14 cellular contexts compared by ENCODE assay signal in genomic region chr15:58260186-58260910, GRCh38.
DNase-seq lines count a peak whose midpoint lies in the region; ATAC-seq, FAIRE-seq and TF ChIP-seq lines count a peak whose summit lies in the region.
"Had no signal": no experiment of that assay in that cellular context is flagged by ENCODE, and none has a peak within 500 bp of the region (broad histone marks: within the 10 kb centered on the region; RNA-seq: fewer than 3 reads in every experiment).

No MANE protein-coding gene starts in this region.

- 32% methylated on average over 7 of the region's 7 CpGs for WGBS in HepG2 (ENCODE audit: low lambda C conversion rate)

- no peaks in the 10 kb centered on the region for H3F3A ChIP-seq in PC-3 (ENCODE audit: low read length, unreplicated experiment)

- peak; percentile 30 for DNase-seq in DMS79 treated with DMSO at 0.1 percent for 48 hours (lab: John Stamatoyannopoulos, UW)
- peak; percentile 57 for DNase-seq in NCI-H1092 treated with DMSO at 0.1 percent for 48 hours (lab: John Stamatoyannopoulos, UW)
- peak in 1 of 2 donors; percentile 24 for DNase-seq in breast epithelium (ENCODE audit: low spot score in 2 of 2)
- no peak for DNase-seq in HepG2 (ENCODE audit: low spot score)
- no peak for DNase-seq in T-helper 1 cell
- no peak for DNase-seq in PC-3
- DNase-seq in COLO829 (ENCODE audit: low spot score), result no peak
- no peak for DNase-seq in cerebellar nuclear complex (lab: John Stamatoyannopoulos, UW)
- DNase-seq: activated CD8-positive, alpha-beta memory T cell treated with anti-CD3 and anti-CD28 coated beads for 24 hours; KBM-7; T-helper 9 cell had no signal

- H3K27ac ChIP-seq in breast epithelium (peak overlapping the region; percentile 86 to 89), HepG2 (ENCODE audit: extremely low read length, insufficient read depth, low read length) (no peak overlapping the region), PC-3 (ENCODE audit: low read length) (no peak overlapping the region)

- FAIRE-seq in HepG2 (lab: Jason Lieb, UNC), result no peak
- FAIRE-seq: endothelial cell of umbilical vein, RCC 7860 had no signal

- no peaks in the 10 kb centered on the region for H3K27me3 ChIP-seq in breast epithelium
- no peaks in the 10 kb centered on the region; a peak in 1 of 5 replicates for H3K27me3 ChIP-seq in HepG2 (ENCODE audit: control insufficient read depth in 1 of 2, insufficient read depth in 2 of 2, low read length in 2 of 2)
- H3K27me3 ChIP-seq in PC-3 (ENCODE audit: low read length), result no peaks in the 10 kb centered on the region
- H3K27me3 ChIP-seq: BE2C had no signal

- POLR2A ChIA-PET in HepG2 (lab: Yijun Ruan, JAX) (no interaction called here), PC-3 (lab: Charles Lee; ENCODE audit: unreplicated experiment) (no interaction called here)

- BruUV-seq in HepG2 (replicated peaks; lab: Mats Ljungman, UMichigan) (no TSS peak), PC-3 (replicated peaks; lab: Mats Ljungman, UMichigan) (no TSS peak)

- TF ChIP-seq CTCF in breast epithelium (IDR thresholded peaks at IDR 0.05) (no peak), HepG2 (CRISPR knock-in tag; IDR thresholded peaks at IDR 0.05) (no peak), PC-3 (conservative IDR thresholded peaks at IDR 0.05; ENCODE audit: low read depth, low read length) (no peak)

- H3K9me2 ChIP-seq in PC-3 (replicated peaks; ENCODE audit: low read length), result no peaks in the 10 kb centered on the region

- no peak for TF ChIP-seq RAD21 in HepG2 (CRISPR knock-in tag; IDR thresholded peaks at IDR 0.05)

- H3K4me1 ChIP-seq in breast epithelium, result no peaks in the 10 kb centered on the region
- no peaks in the 10 kb centered on the region for H3K4me1 ChIP-seq in HepG2 (ENCODE audit: insufficient read depth, low read length)
- no peaks in the 10 kb centered on the region for H3K4me1 ChIP-seq in PC-3 (ENCODE audit: insufficient read depth, low read length)

- H4K20me1 ChIP-seq in HepG2 (ENCODE audit: insufficient read depth, low read length) (no peaks in the 10 kb centered on the region), PC-3 (ENCODE audit: low read length) (no peaks in the 10 kb centered on the region)

- H3K36me3 ChIP-seq in breast epithelium (no peaks in the 10 kb centered on the region), HepG2 (replicated peaks in 1 of 2; ENCODE audit: control insufficient read depth in 1 of 2, insufficient read depth in 2 of 2, low read length in 2 of 2) (no peaks in the 10 kb centered on the region), PC-3 (ENCODE audit: low read depth, low read length) (no peaks in the 10 kb centered on the region)
- H3K36me3 ChIP-seq: BE2C had no signal

- CTCF ChIA-PET in HepG2 (lab: Yijun Ruan, JAX; ENCODE audit: low intra/inter-chr PET ratio, low total read pairs) (no interaction called here), PC-3 (lab: Charles Lee) (no interaction called here)

- H3K9me3 ChIP-seq in breast epithelium, result no peaks in the 10 kb centered on the region
- no peaks in the 10 kb centered on the region for H3K9me3 ChIP-seq in HepG2 (ENCODE audit: low read length)
- no peaks in the 10 kb centered on the region for H3K9me3 ChIP-seq in PC-3 (ENCODE audit: low read length)
- H3K9me3 ChIP-seq: BE2C had no signal

- TF ChIP-seq EP300 in HepG2 (IDR thresholded peaks at IDR 0.05; ENCODE audit: low read depth in 2 of 2, low read length in 2 of 2), result no peak
- TF ChIP-seq EP300 in HepG2 (CRISPR knock-in tag; IDR thresholded peaks at IDR 0.05; ENCODE audit: borderline replicate concordance), result no peak

- H3K9ac ChIP-seq in HepG2 (ENCODE audit: insufficient read depth, low read depth, low read length) (no peak overlapping the region), PC-3 (ENCODE audit: low read length) (no peak overlapping the region)

- H3K79me2 ChIP-seq in HepG2 (ENCODE audit: insufficient read depth, low read length) (no peaks in the 10 kb centered on the region), PC-3 (ENCODE audit: low read length) (no peaks in the 10 kb centered on the region)

- H2AFZ ChIP-seq in HepG2 (ENCODE audit: low read length) (no peak overlapping the region), PC-3 (ENCODE audit: low read length) (no peak overlapping the region)

- in situ Hi-C loops in HepG2 (cut with HindIII; ENCODE audit: extremely low pct_ligation_motif_present, low pct_unique_long_range_greater_than_20kb), result no loop called here

- no peak for TF ChIP-seq POLR2A in breast epithelium (IDR thresholded peaks at IDR 0.05)
- TF ChIP-seq POLR2A in HepG2 (IDR thresholded peaks at IDR 0.05; ENCODE audit: insufficient read depth in 1 of 2, low read depth in 2 of 2, low read length in 2 of 2), result no peak

- intact Hi-C loops in breast epithelium (cut with DNase I; ENCODE audit: low total_unique reads) (no loop called here), HepG2 (cut with micrococcal nuclease; ENCODE audit: unreplicated experiment) (no loop called here), PC-3 (cut with micrococcal nuclease) (no loop called here)

- ATAC-seq in HepG2 (no peak), PC-3 (no peak)

- H3K4me2 ChIP-seq in HepG2 (ENCODE audit: low read depth, low read length) (no peak overlapping the region), PC-3 (ENCODE audit: low read length) (no peak overlapping the region)

- H3K4me3 ChIP-seq in breast epithelium (no peak overlapping the region), HepG2 (replicated peaks in 1 of 3; ENCODE audit: insufficient read depth in 1 of 3, low read depth in 2 of 3, low read length in 3 of 3) (no peak overlapping the region), PC-3 (ENCODE audit: low read length) (no peak overlapping the region)

TF ChIP-seq in HepG2, 621 proteins besides CTCF, POLR2A, EP300 and RAD21:
- no peak for TF ChIP-seq MXD3 (CRISPR knock-in tag; IDR thresholded peaks at IDR 0.05)
- no peak for TF ChIP-seq NFYB (CRISPR knock-in tag; IDR thresholded peaks at IDR 0.05)
- TF ChIP-seq ZKSCAN5 (CRISPR knock-in tag; IDR thresholded peaks at IDR 0.05), result no peak
- no peak for TF ChIP-seq ZNF318 (CRISPR knock-in tag; IDR thresholded peaks at IDR 0.05)
- no peak for TF ChIP-seq ZNF382 (CRISPR knock-in tag; IDR thresholded peaks at IDR 0.05; ENCODE audit: borderline replicate concordance)
- TF ChIP-seq FOSL2 (CRISPR knock-in tag; IDR thresholded peaks at IDR 0.05), result 0 out of 2 replicates have a peak, but pooled peaks have one; percentile 35
- TF ChIP-seq JUN (CRISPR knock-in tag; IDR thresholded peaks at IDR 0.05), result no peak
TF ChIP-seq in HepG2: peak in this region for 1.

Comparison
In these comparisons a context has a peak if more than half of its experiments do, and no peak if none do; other contexts are left out.
1. DNase-seq: peak in DMS79 treated with DMSO at 0.1 percent for 48 hours (single experiment) and NCI-H1092 treated with DMSO at 0.1 percent for 48 hours (single experiment); none in HepG2 (single experiment), T-helper 1 cell (0 of 5), PC-3 (single experiment), COLO829 (single experiment) and cerebellar nuclear complex (0 of 2).
2. H3K27ac ChIP-seq: peak in breast epithelium (2 of 2); none in HepG2 (single experiment) and PC-3 (single experiment).